ENCODE assay signal across 8 cellular contexts in the genomic region with DNA sequence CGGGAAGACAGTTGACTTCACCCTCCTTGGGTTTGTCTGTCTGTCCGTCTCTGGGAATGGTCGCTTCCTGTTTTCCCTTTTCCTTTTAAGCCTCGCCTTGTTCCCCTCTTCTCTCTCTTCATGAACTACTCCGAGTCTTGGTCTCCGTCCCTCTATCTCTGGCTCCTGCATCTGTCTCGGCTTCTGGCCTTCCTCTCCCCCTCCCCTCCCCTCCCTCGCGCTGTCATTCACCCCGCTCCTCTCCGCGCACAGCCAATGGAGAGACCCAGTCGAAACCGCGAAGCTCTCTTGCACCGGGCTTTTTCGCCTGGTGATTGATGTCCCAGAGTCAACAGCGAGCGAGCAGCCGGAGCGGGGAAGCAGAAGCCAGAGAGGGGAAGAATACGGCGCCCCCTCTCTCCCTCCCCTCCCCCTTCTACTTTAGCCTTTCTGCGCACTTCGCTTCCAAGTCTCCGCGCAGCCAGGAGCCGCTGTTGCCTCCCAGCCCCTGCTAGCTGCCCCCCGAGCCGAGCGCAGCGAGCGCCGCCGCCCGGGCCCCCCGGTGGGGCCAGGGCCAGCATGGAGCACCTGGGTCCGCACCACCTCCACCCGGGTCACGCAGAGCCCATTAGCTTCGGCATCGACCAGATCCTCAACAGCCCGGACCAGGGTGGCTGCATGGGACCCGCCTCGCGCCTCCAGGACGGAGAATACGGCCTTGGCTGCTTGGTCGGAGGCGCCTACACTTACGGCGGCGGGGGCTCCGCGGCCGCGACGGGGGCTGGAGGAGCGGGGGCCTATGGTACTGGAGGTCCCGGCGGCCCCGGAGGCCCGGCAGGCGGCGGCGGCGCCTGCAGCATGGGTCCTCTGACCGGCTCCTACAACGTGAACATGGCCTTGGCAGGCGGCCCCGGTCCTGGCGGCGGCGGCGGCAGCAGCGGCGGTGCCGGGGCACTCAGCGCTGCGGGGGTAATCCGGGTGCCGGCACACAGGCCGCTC. TPM values are rescaled to one million over a fixed set of nuclear protein-coding genes. Genes with fewer than 3 reads are reported as not detected.
A peak's percentile ranks its signal among the peaks of the same experiment; 100 is the strongest.
DNase-seq lines count a peak whose midpoint lies in the region; TF ChIP-seq lines count a peak whose summit lies in the region.
"Had no signal": no experiment of that assay in that cellular context is flagged by ENCODE, and none has a peak within 500 bp of the region (broad histone marks: within the 10 kb centered on the region; RNA-seq: fewer than 3 reads in every experiment).

Gene TLX1 (plus strand): TSS at position 317 of the 978 bp plus-strand sequence. CDS start 242 bp downstream, at position 559.

- DNase-seq in GDM1 (lab: John Stamatoyannopoulos, UW) (peak; percentile 91), NCI-H187 (lab: John Stamatoyannopoulos, UW) (peak; percentile 44 to 67), esophagus muscularis mucosa (ENCODE audit: extremely low spot score) (no peak), retina (peak; percentile 81), NCI-H2029 (lab: John Stamatoyannopoulos, UW) (no peak), anterior cingulate cortex (lab: John Stamatoyannopoulos, UW) (no peak), NCI-H146 (lab: John Stamatoyannopoulos, UW) (no peak)
- DNase-seq: activated CD8-positive, alpha-beta memory T cell treated with anti-CD3 and anti-CD28 coated beads, Interleukin-2, amount 10 ng/mL, durations not matched to agents 7 days and 5 days had no signal

- H3K36me3 ChIP-seq in esophagus muscularis mucosa, result no peaks in the 10 kb centered on the region

- no peak for TF ChIP-seq CTCF in esophagus muscularis mucosa (IDR thresholded peaks at IDR 0.05)

- peaks cover 6 to 100% (median 73%) of the 10 kb centered on the region in 4 donors for H3K27me3 ChIP-seq in esophagus muscularis mucosa

- intact Hi-C loops in esophagus muscularis mucosa (cut with DNase I), result no loop called here

- 2% methylated on average over 48 of the region's 83 CpGs for WGBS in esophagus muscularis mucosa

- H3K27ac ChIP-seq in esophagus muscularis mucosa (replicated peaks in 1 of 4), result no peak within 1 kb of the TSS

- H3K9me3 ChIP-seq in esophagus muscularis mucosa, result no peaks in the 10 kb centered on the region

- peaks cover 37 to 51% (median 46%) of the 10 kb centered on the region in 4 donors for H3K4me1 ChIP-seq in esophagus muscularis mucosa

- no peak for TF ChIP-seq EP300 in esophagus muscularis mucosa (IDR thresholded peaks at IDR 0.05)

- peak within 1 kb of the TSS; percentile 43 to 52 (median 46) for H3K4me3 ChIP-seq in esophagus muscularis mucosa

- no peak for TF ChIP-seq POLR2A in esophagus muscularis mucosa (IDR thresholded peaks at IDR 0.05; ENCODE audit: low read depth)

RNA-seq across cellular contexts. Expression of gene TLX1, which starts in this region (rescaled TPM):
- total RNA-seq in esophagus muscularis mucosa, result not detected
- total RNA-seq: activated CD8-positive, alpha-beta memory T cell treated with anti-CD3 and anti-CD28 coated beads, Interleukin-2, amount 10 ng/mL, durations not matched to agents 7 days and 5 days had no signal

Comparison
In these comparisons a context has a peak if more than half of its experiments do, and no peak if none do; other contexts are left out.
1. DNase-seq: peak in GDM1 (single experiment), NCI-H187 (2 of 2) and retina (single experiment); none in esophagus muscularis mucosa (single experiment), NCI-H2029 (single experiment), anterior cingulate cortex (0 of 58) and NCI-H146 (single experiment).